Comparison of ENCODE assay signal across 13 cellular contexts in the genomic region with DNA sequence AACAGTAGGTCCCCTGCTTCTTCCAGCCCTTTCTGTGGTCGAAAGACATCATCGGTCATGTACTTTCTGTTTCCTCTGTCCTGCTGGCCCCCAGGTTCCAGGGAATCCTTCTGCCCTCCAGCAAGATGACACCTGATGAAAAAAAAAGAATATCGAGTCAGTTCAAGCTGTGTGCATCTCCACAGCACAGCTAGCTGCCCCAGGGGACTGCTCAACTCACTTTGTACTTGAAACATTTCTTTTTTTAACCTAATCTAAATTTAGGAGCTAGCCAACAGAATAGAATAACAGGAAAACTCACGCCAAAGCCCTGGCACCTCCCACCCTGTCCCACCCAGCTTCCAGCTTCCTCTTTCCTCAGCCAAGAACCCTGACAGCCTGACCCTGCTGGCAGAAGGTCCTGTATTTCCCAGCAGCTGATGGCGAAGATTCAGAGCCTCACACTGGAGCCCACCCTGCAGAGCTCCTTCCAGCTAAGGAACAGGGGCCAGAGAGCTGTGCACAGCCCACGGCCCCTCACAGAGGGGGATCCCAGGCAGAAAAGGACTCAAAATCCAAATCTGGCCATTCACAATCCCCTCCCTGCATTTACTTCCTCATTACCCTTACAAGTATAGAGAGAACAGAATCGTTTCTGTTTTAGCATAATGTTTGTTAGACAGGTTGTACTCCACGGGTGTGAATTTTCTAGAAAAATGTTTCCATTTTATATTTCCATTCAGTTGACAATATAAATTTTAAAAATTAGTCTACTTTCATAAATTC.
DNase-seq lines count a peak whose midpoint lies in the region; ATAC-seq, FAIRE-seq and TF ChIP-seq lines count a peak whose summit lies in the region.
"Had no signal": no experiment of that assay in that cellular context is flagged by ENCODE, and none has a peak within 500 bp of the region (broad histone marks: within the 10 kb centered on the region; RNA-seq: fewer than 3 reads in every experiment).

No MANE protein-coding gene starts in this region.

- no peak for DNase-seq in HepG2 (ENCODE audit: low spot score)
- DNase-seq in fibroblast of lung (ENCODE audit: low read depth in 2 of 2) = peak in 1 of 2 donors; percentile 63
- DNase-seq in naive B cell = no peak
- DNase-seq in DMS153 treated with DMSO at 0.1 percent for 48 hours (lab: John Stamatoyannopoulos, UW; ENCODE audit: unreplicated experiment) = no peak
- DNase-seq in HTR-8/SVneo (ENCODE audit: insufficient read length, low spot score) = no peak
- DNase-seq: NCI-H1417 treated with DMSO at 0.1 percent for 48 hours; stimulated activated CD4-positive, alpha-beta T cell treated with anti-CD3 and anti-CD28 coated beads, Interleukin-4, amount 100 ng/mL, for 24 hours; T-helper 17 cell had no signal

- H3K9me3 ChIP-seq in liver (ENCODE audit: control insufficient read depth in 4 of 4, low read length in 3 of 4) (no peaks in the 10 kb centered on the region), HepG2 (ENCODE audit: low read length) (no peaks in the 10 kb centered on the region), fibroblast of lung (ENCODE audit: control insufficient read depth, insufficient read depth, low read depth, low read length) (no peaks in the 10 kb centered on the region)
- H3K9me3 ChIP-seq: A549 had no signal

- TF ChIP-seq POLR2A in HepG2 (IDR thresholded peaks at IDR 0.05; ENCODE audit: insufficient read depth in 1 of 2, low read depth in 2 of 2, low read length in 2 of 2) = no peak

- ATAC-seq in HepG2 (no peak), naive B cell (ENCODE audit: low read depth in 2 of 2) (peak; percentile 41 to 61), GM18861 (IDR thresholded peaks at IDR 0.05; ENCODE audit: unreplicated experiment) (no peak), GM21786 (IDR thresholded peaks at IDR 0.05; ENCODE audit: unreplicated experiment) (no peak)
- ATAC-seq: A549, T-helper 17 cell had no signal

- H3K79me2 ChIP-seq in HepG2 (ENCODE audit: insufficient read depth, low read length) = no peaks in the 10 kb centered on the region
- no peaks in the 10 kb centered on the region for H3K79me2 ChIP-seq in fibroblast of lung (ENCODE audit: control insufficient read depth, insufficient read depth, low read length)

- no peaks in the 10 kb centered on the region for H3K36me3 ChIP-seq in liver (ENCODE audit: control insufficient read depth in 4 of 4, insufficient read depth in 3 of 4, low read depth in 1 of 4, low read length in 3 of 4)
- no peaks in the 10 kb centered on the region for H3K36me3 ChIP-seq in HepG2 (replicated peaks in 1 of 2; ENCODE audit: control insufficient read depth in 1 of 2, insufficient read depth in 2 of 2, low read length in 2 of 2)
- no peaks in the 10 kb centered on the region for H3K36me3 ChIP-seq in fibroblast of lung (ENCODE audit: control insufficient read depth, insufficient read depth, low read length)

- no peak for TF ChIP-seq CTCF in liver (IDR thresholded peaks at IDR 0.05; ENCODE audit: low read depth, low read length, missing input control)
- no peak for TF ChIP-seq CTCF in HepG2 (CRISPR knock-in tag; IDR thresholded peaks at IDR 0.05)
- no peak for TF ChIP-seq CTCF in fibroblast of lung (conservative IDR thresholded peaks at IDR 0.05 in 1 of 2, IDR thresholded peaks at IDR 0.05 in 1 of 2; ENCODE audit: low read depth in 1 of 2, low read length in 2 of 2)

- peaks cover 30 to 39% (median 34%) of the 10 kb centered on the region in 3 donors for H3K27me3 Mint-ChIP-seq in naive B cell
- H3K27me3 Mint-ChIP-seq: activated naive CD8-positive, alpha-beta T cell had no signal

- H3K36me3 Mint-ChIP-seq in naive B cell = no peaks in the 10 kb centered on the region
- H3K36me3 Mint-ChIP-seq: activated naive CD8-positive, alpha-beta T cell had no signal

- POLR2A ChIA-PET in HepG2 (lab: Yijun Ruan, JAX) = no interaction called here

- H3K27ac ChIP-seq in liver (ENCODE audit: low read depth in 1 of 2, low read length in 2 of 2) = peak overlapping the region; percentile 44 to 62
- H3K27ac ChIP-seq in HepG2 (ENCODE audit: extremely low read length, insufficient read depth, low read length) = no peak overlapping the region
- H3K27ac ChIP-seq in fibroblast of lung (ENCODE audit: insufficient read depth, low read length) = no peak overlapping the region
- H3K27ac ChIP-seq: A549 had no signal

- no peak for TF ChIP-seq EP300 in HepG2 (IDR thresholded peaks at IDR 0.05; ENCODE audit: low read depth in 2 of 2, low read length in 2 of 2)
- TF ChIP-seq EP300 in HepG2 (CRISPR knock-in tag; IDR thresholded peaks at IDR 0.05; ENCODE audit: borderline replicate concordance) = no peak

- CTCF ChIA-PET in HepG2 (lab: Yijun Ruan, JAX; ENCODE audit: low intra/inter-chr PET ratio, low total read pairs) = no interaction called here

- H3K9me3 Mint-ChIP-seq in naive B cell = peaks cover 0 to 10% (median 4%) of the 10 kb centered on the region in 7 donors

- in situ Hi-C loops in HepG2 (cut with HindIII; ENCODE audit: extremely low pct_ligation_motif_present, low pct_unique_long_range_greater_than_20kb) = no loop called here

- no peaks in the 10 kb centered on the region for H3K27me3 ChIP-seq in liver (ENCODE audit: control insufficient read depth in 4 of 4, insufficient read depth in 4 of 4, low read length in 3 of 4)
- H3K27me3 ChIP-seq in HepG2 (ENCODE audit: control insufficient read depth in 1 of 2, insufficient read depth in 2 of 2, low read length in 2 of 2) = no peaks in the 10 kb centered on the region
- H3K27me3 ChIP-seq in fibroblast of lung (ENCODE audit: control insufficient read depth, insufficient read depth, low read length) = no peaks in the 10 kb centered on the region

- H3K4me3 ChIP-seq in liver (ENCODE audit: low read depth in 1 of 3, low read length in 3 of 3) = no peak overlapping the region
- H3K4me3 ChIP-seq in HepG2 (replicated peaks in 1 of 3; ENCODE audit: insufficient read depth in 1 of 3, low read depth in 2 of 3, low read length in 3 of 3) = no peak overlapping the region
- H3K4me3 ChIP-seq in fibroblast of lung (replicated peaks in 1 of 4; ENCODE audit: control extremely low read depth in 1 of 4, insufficient read depth in 1 of 4, low read depth in 3 of 4, low read length in 4 of 4) = no peak overlapping the region
- H3K4me3 ChIP-seq: A549 had no signal

- H2AFZ ChIP-seq in HepG2 (ENCODE audit: low read length) = no peak overlapping the region
- no peak overlapping the region for H2AFZ ChIP-seq in fibroblast of lung (ENCODE audit: low read length)

- WGBS in liver = 54% methylated on average over 8 of the region's 8 CpGs
- 51% methylated on average over 8 of the region's 8 CpGs for WGBS in HepG2 (ENCODE audit: low lambda C conversion rate)

- intact Hi-C loops in HepG2 (cut with micrococcal nuclease; ENCODE audit: unreplicated experiment) = no loop called here

- FAIRE-seq in HepG2 (lab: Jason Lieb, UNC) (no peak), HTR-8/SVneo (lab: Jason Lieb, UNC) (no peak)
- FAIRE-seq: A549 had no signal

- peaks cover 0 to 3% (median 0%) of the 10 kb centered on the region in 4 donors for H3K4me1 ChIP-seq in liver (ENCODE audit: control insufficient read depth in 4 of 4, insufficient read depth in 4 of 4, low read length in 3 of 4)
- peaks cover 48% of the 10 kb centered on the region for H3K4me1 ChIP-seq in HepG2 (ENCODE audit: insufficient read depth, low read length)
- H3K4me1 ChIP-seq in fibroblast of lung (ENCODE audit: control insufficient read depth, extremely low read depth, insufficient read depth, low read length) = peaks cover 14% of the 10 kb centered on the region
- H3K4me1 ChIP-seq: A549 had no signal

- peak overlapping the region in 1 of 2 donors; percentile 36 for H3K9ac ChIP-seq in liver (ENCODE audit: low read depth in 1 of 2, low read length in 2 of 2)
- no peak overlapping the region for H3K9ac ChIP-seq in HepG2 (ENCODE audit: insufficient read depth, low read depth, low read length)
- no peak overlapping the region for H3K9ac ChIP-seq in fibroblast of lung (ENCODE audit: insufficient read depth, low read length)

- no TSS peak for BruUV-seq in HepG2 (replicated peaks; lab: Mats Ljungman, UMichigan)

- H3K27ac Mint-ChIP-seq in naive B cell = peak overlapping the region in 1 of 6 donors; percentile 39
- H3K27ac Mint-ChIP-seq: activated naive CD8-positive, alpha-beta T cell; T-helper 17 cell had no signal

- H3K4me1 Mint-ChIP-seq in naive B cell = peaks cover 20 to 34% (median 28%) of the 10 kb centered on the region in 3 donors

- no peaks in the 10 kb centered on the region for H4K20me1 ChIP-seq in HepG2 (ENCODE audit: insufficient read depth, low read length)
- no peaks in the 10 kb centered on the region for H4K20me1 ChIP-seq in fibroblast of lung (ENCODE audit: control insufficient read depth, extremely low read depth, insufficient read depth, low read length)

- no peak overlapping the region for H3K4me2 ChIP-seq in HepG2 (ENCODE audit: low read depth, low read length)
- peak overlapping the region; percentile 29 for H3K4me2 ChIP-seq in fibroblast of lung (ENCODE audit: extremely low read depth, insufficient read depth, low read length)
- H3K4me2 ChIP-seq: A549 had no signal

- H3K4me3 Mint-ChIP-seq in naive B cell = peak overlapping the region in 6 of 8 donors; percentile 47 to 82 (median 67)
- H3K4me3 Mint-ChIP-seq: activated naive CD8-positive, alpha-beta T cell; T-helper 17 cell had no signal

- TF ChIP-seq RAD21 in liver (IDR thresholded peaks at IDR 0.05) (peak; percentile 32 to 62), HepG2 (CRISPR knock-in tag; IDR thresholded peaks at IDR 0.05) (no peak)

Comparison
In these comparisons a context has a peak if more than half of its experiments do, and no peak if none do; other contexts are left out.
1. H3K27ac ChIP-seq: peak in liver (2 of 2); none in HepG2 (single experiment) and fibroblast of lung (single experiment).
2. ATAC-seq: peak in naive B cell (2 of 2); none in HepG2 (single experiment), GM18861 (single experiment) and GM21786 (single experiment).